ENCODE assay signal across 21 cellular contexts in the genomic region with DNA sequence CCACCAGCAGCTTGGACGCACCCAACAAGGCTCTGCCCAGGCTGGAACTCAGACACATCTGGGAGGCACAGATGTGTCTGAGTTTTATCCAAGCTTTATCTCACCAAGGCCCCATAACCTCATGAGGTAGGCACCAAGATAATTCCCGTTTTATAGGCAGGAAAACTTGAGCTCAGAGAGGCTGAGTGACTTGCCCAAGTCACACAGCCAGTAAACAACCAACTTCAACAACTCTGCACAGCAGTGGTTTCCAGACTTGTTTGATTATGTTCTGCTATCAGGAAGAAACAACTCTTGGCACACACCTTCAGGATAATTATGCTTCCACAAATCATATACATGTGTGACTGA.
DNase-seq lines count a peak whose midpoint lies in the region; ATAC-seq, FAIRE-seq and TF ChIP-seq lines count a peak whose summit lies in the region.
"Had no signal": no experiment of that assay in that cellular context is flagged by ENCODE, and none has a peak within 500 bp of the region (broad histone marks: within the 10 kb centered on the region; RNA-seq: fewer than 3 reads in every experiment).

No MANE protein-coding gene starts in this region.

- ATAC-seq in HepG2: no peak
- ATAC-seq in right lobe of liver: no peak
- ATAC-seq in central memory CD8-positive, alpha-beta T cell (replicated peaks; ENCODE audit: extremely low read depth, poor library complexity, severe bottlenecking): no peak
- no peak for ATAC-seq in lower lobe of right lung
- ATAC-seq: right cardiac atrium had no signal

- H3K36me3 ChIP-seq in HepG2 (replicated peaks in 1 of 2; ENCODE audit: control insufficient read depth in 1 of 2, insufficient read depth in 2 of 2, low read length in 2 of 2) (no peaks in the 10 kb centered on the region), right lobe of liver (no peaks in the 10 kb centered on the region), mucosa of stomach (ENCODE audit: control insufficient read depth, insufficient read depth, low read length) (no peaks in the 10 kb centered on the region), H7 (replicated peaks; ENCODE audit: control insufficient read depth, insufficient read depth, low read length) (no peaks in the 10 kb centered on the region), lower lobe of right lung (no peaks in the 10 kb centered on the region), Karpas-422 (ENCODE audit: insufficient read depth, low read length) (no peaks in the 10 kb centered on the region)
- H3K36me3 ChIP-seq: adrenal gland had no signal

- H3K9me3 Mint-ChIP-seq in central memory CD8-positive, alpha-beta T cell: no peaks in the 10 kb centered on the region
- H3K9me3 Mint-ChIP-seq: activated CD4-positive, alpha-beta memory T cell treated with anti-CD3 and anti-CD28 coated beads, Interleukin-2, amount 10 ng/mL, durations not matched to agents 7 days and 5 days had no signal

- H3K4me2 ChIP-seq in HepG2 (ENCODE audit: low read depth, low read length) (peak overlapping the region; percentile 70), Karpas-422 (ENCODE audit: low read depth, low read length, poor library complexity, severe bottlenecking) (no peak overlapping the region)

- no peaks in the 10 kb centered on the region for H3K27me3 Mint-ChIP-seq in central memory CD8-positive, alpha-beta T cell
- H3K27me3 Mint-ChIP-seq: activated CD4-positive, alpha-beta memory T cell treated with anti-CD3 and anti-CD28 coated beads, Interleukin-2, amount 10 ng/mL, durations not matched to agents 7 days and 5 days had no signal

- TF ChIP-seq CTCF in HepG2 (CRISPR knock-in tag; IDR thresholded peaks at IDR 0.05): no peak
- TF ChIP-seq CTCF in right lobe of liver (IDR thresholded peaks at IDR 0.05): no peak
- no peak for TF ChIP-seq CTCF in lower lobe of right lung (IDR thresholded peaks at IDR 0.05)

- 0% methylated on average over 2 of the region's 2 CpGs for WGBS in HepG2 (ENCODE audit: low lambda C conversion rate)
- WGBS in right lobe of liver (ENCODE audit: insufficient coverage, low coverage, low lambda C conversion rate, missing lambda C conversion rate): 73% methylated on average over 1 of the region's 2 CpGs

- H3K27ac ChIP-seq in HepG2 (ENCODE audit: extremely low read length, insufficient read depth, low read length): peak overlapping the region; percentile 61
- H3K27ac ChIP-seq in right lobe of liver: peak overlapping the region in 1 of 3 donors; percentile 40
- no peak overlapping the region for H3K27ac ChIP-seq in lower lobe of right lung
- no peak overlapping the region for H3K27ac ChIP-seq in Karpas-422 (ENCODE audit: low read length)
- H3K27ac ChIP-seq: adrenal gland, VCaP had no signal

- H3K4me1 Mint-ChIP-seq in central memory CD8-positive, alpha-beta T cell: peaks cover 60% of the 10 kb centered on the region

- FAIRE-seq in HepG2 (lab: Jason Lieb, UNC): no peak
- FAIRE-seq: H54, keratinocyte had no signal

- TF ChIP-seq POLR2A in HepG2 (IDR thresholded peaks at IDR 0.05; ENCODE audit: insufficient read depth in 1 of 2, low read depth in 2 of 2, low read length in 2 of 2) (peak in 1 of 2 experiments; percentile 14; a peak in 1 of 4 replicates), right lobe of liver (IDR thresholded peaks at IDR 0.05) (no peak)

- no peaks in the 10 kb centered on the region for H4K20me1 ChIP-seq in HepG2 (ENCODE audit: insufficient read depth, low read length)
- H4K20me1 ChIP-seq in Karpas-422 (ENCODE audit: insufficient read depth, low read depth, low read length): no peaks in the 10 kb centered on the region

- TF ChIP-seq EP300 in HepG2 (IDR thresholded peaks at IDR 0.05; ENCODE audit: low read depth in 2 of 2, low read length in 2 of 2) (no peak), HepG2 (CRISPR knock-in tag; IDR thresholded peaks at IDR 0.05; ENCODE audit: borderline replicate concordance) (no peak)

- H3K4me3 Mint-ChIP-seq in central memory CD8-positive, alpha-beta T cell: no peak overlapping the region
- H3K4me3 Mint-ChIP-seq: activated CD4-positive, alpha-beta memory T cell treated with anti-CD3 and anti-CD28 coated beads, Interleukin-2, amount 10 ng/mL, durations not matched to agents 7 days and 5 days had no signal

- peak overlapping the region in 1 of 3 experiments; percentile 58; a peak in 2 of 6 replicates for H3K4me3 ChIP-seq in HepG2 (replicated peaks in 1 of 3; ENCODE audit: insufficient read depth in 1 of 3, low read depth in 2 of 3, low read length in 3 of 3)
- H3K4me3 ChIP-seq in right lobe of liver: no peak overlapping the region
- no peak overlapping the region for H3K4me3 ChIP-seq in mucosa of stomach (ENCODE audit: low read length)
- no peak overlapping the region for H3K4me3 ChIP-seq in H7 (ENCODE audit: insufficient read depth, low read depth, low read length)
- H3K4me3 ChIP-seq in lower lobe of right lung: no peak overlapping the region
- no peak overlapping the region for H3K4me3 ChIP-seq in Karpas-422 (ENCODE audit: low read length)
- H3K4me3 ChIP-seq: adrenal gland had no signal

- POLR2A ChIA-PET in HepG2 (lab: Yijun Ruan, JAX): interaction anchor here (0.8 to 11.0 kb wide), 15 partner anchors 8 to 235 kb away, joined by 3 to 97 read pairs (median 5); partner anchors contain the start of gene ZFP36L2

- DNase-seq in HepG2 (ENCODE audit: low spot score) (no peak), right lobe of liver (no peak), hepatic stellate cell (ENCODE audit: low spot score) (no peak), H7 (no peak), lower lobe of right lung (no peak), Karpas-422 (no peak)
- no peak for DNase-seq in central memory CD8-positive, alpha-beta T cell (ENCODE audit: low spot score in 2 of 2)
- DNase-seq: activated CD4-positive, alpha-beta memory T cell treated with anti-CD3 and anti-CD28 coated beads, Interleukin-2, amount 10 ng/mL, durations not matched to agents 7 days and 5 days; adrenal gland; COR-L47; NCI-H1105; NCI-H2171; occipital lobe; SHP77; stimulated activated naive CD4-positive, alpha-beta T cell treated with Interleukin-2 at 50 U/mL for 16 hours; trophoblast cell had no signal

- no peaks in the 10 kb centered on the region for H3K9me2 ChIP-seq in Karpas-422 (replicated peaks; ENCODE audit: insufficient read depth, low read length)

- intact Hi-C loops in HepG2 (cut with micrococcal nuclease; ENCODE audit: unreplicated experiment) (loop anchor here (1.0 to 2.0 kb wide), 4 partner anchors 31 to 184 kb away; no protein-coding TSS in a partner anchor), right lobe of liver (cut with DNase I) (loop anchor here in 1 of 2 donors (10.0 kb wide), 2 partner anchors 61 to 199 kb away; partner anchors contain the start of gene ZFP36L2), lower lobe of right lung (cut with DNase I) (no loop called here)

- CTCF ChIA-PET in HepG2 (lab: Yijun Ruan, JAX; ENCODE audit: low intra/inter-chr PET ratio, low total read pairs): no interaction called here

- H2AFZ ChIP-seq in HepG2 (ENCODE audit: low read length): no peak overlapping the region
- no peak overlapping the region for H2AFZ ChIP-seq in Karpas-422 (ENCODE audit: low read length)

- in situ Hi-C loops in HepG2 (cut with HindIII; ENCODE audit: extremely low pct_ligation_motif_present, low pct_unique_long_range_greater_than_20kb): loop anchor here (10.0 kb wide), 1 partner anchor 61 kb away; the partner anchor contains the start of gene ZFP36L2

- H3K4me1 ChIP-seq in HepG2 (ENCODE audit: insufficient read depth, low read length) (peaks cover 84% of the 10 kb centered on the region), right lobe of liver (peaks cover 0 to 47% (median 23%) of the 10 kb centered on the region in 4 donors), mucosa of stomach (ENCODE audit: control insufficient read depth, insufficient read depth, low read length) (peaks cover 64% of the 10 kb centered on the region), lower lobe of right lung (peaks cover 34% of the 10 kb centered on the region), Karpas-422 (ENCODE audit: low read length) (peaks cover 5% of the 10 kb centered on the region; the same call in 1 of the 2 replicates)

- no peak for TF ChIP-seq RAD21 in HepG2 (CRISPR knock-in tag; IDR thresholded peaks at IDR 0.05)

- H3K27me3 ChIP-seq in HepG2 (ENCODE audit: control insufficient read depth in 1 of 2, insufficient read depth in 2 of 2, low read length in 2 of 2) (no peaks in the 10 kb centered on the region), right lobe of liver (no peaks in the 10 kb centered on the region), mucosa of stomach (ENCODE audit: control insufficient read depth, insufficient read depth, low read length) (no peaks in the 10 kb centered on the region), H7 (ENCODE audit: control insufficient read depth, insufficient read depth, low read length) (no peaks in the 10 kb centered on the region), lower lobe of right lung (ENCODE audit: low read depth) (no peaks in the 10 kb centered on the region), Karpas-422 (ENCODE audit: low read length) (no peaks in the 10 kb centered on the region)
- H3K27me3 ChIP-seq: adrenal gland had no signal

- BruUV-seq in HepG2 (replicated peaks; lab: Mats Ljungman, UMichigan): no TSS peak

- H3K9me3 ChIP-seq in HepG2 (ENCODE audit: low read length) (no peaks in the 10 kb centered on the region), right lobe of liver (no peaks in the 10 kb centered on the region), mucosa of stomach (ENCODE audit: control insufficient read depth, low read length) (no peaks in the 10 kb centered on the region), lower lobe of right lung (no peaks in the 10 kb centered on the region), Karpas-422 (ENCODE audit: low read length) (no peaks in the 10 kb centered on the region)
- H3K9me3 ChIP-seq: adrenal gland had no signal

- peaks cover 8% of the 10 kb centered on the region for H3K36me3 Mint-ChIP-seq in central memory CD8-positive, alpha-beta T cell (ENCODE audit: insufficient read depth)

- H3K27ac Mint-ChIP-seq in central memory CD8-positive, alpha-beta T cell (ENCODE audit: low read depth): peak overlapping the region; percentile 5
- H3K27ac Mint-ChIP-seq: activated CD4-positive, alpha-beta memory T cell treated with anti-CD3 and anti-CD28 coated beads, Interleukin-2, amount 10 ng/mL, durations not matched to agents 7 days and 5 days had no signal

- peak overlapping the region; percentile 14; the same call in 1 of the 2 replicates for H3K9ac ChIP-seq in HepG2 (ENCODE audit: insufficient read depth, low read depth, low read length)
- peak overlapping the region; percentile 28 for H3K9ac ChIP-seq in mucosa of stomach (ENCODE audit: low read length)
- no peak overlapping the region for H3K9ac ChIP-seq in Karpas-422 (ENCODE audit: low read length)

- H3K79me2 ChIP-seq in HepG2 (ENCODE audit: insufficient read depth, low read length): no peaks in the 10 kb centered on the region
- no peaks in the 10 kb centered on the region for H3K79me2 ChIP-seq in Karpas-422 (ENCODE audit: low read length)
